Comparison of ENCODE assay signal across 28 cellular contexts in genomic region chr15:82742134-82742533, GRCh38. TPM values are rescaled to one million over a fixed set of nuclear protein-coding genes. Genes with fewer than 3 reads are reported as not detected.
DNase-seq lines count a peak whose midpoint lies in the region; ATAC-seq, FAIRE-seq and TF ChIP-seq lines count a peak whose summit lies in the region.
"Had no signal": no experiment of that assay in that cellular context is flagged by ENCODE, and none has a peak within 500 bp of the region (broad histone marks: within the 10 kb centered on the region; RNA-seq: fewer than 3 reads in every experiment).

No MANE protein-coding gene starts in this region.

- 77 to 84% methylated on average over 2 of the region's 3 CpGs for WGBS in mesodermal cell (ENCODE audit: insufficient coverage in 2 of 2), 2 experiments

- TF ChIP-seq POLR2A in GM12891 (IDR thresholded peaks at IDR 0.05; ENCODE audit: low read depth, low read length) = no peak

- CTCF ChIA-PET in activated CD8-positive, alpha-beta T cell treated with anti-CD3 and anti-CD28 coated beads for 36 hours (lab: Charles Lee) = interaction anchor here (1.3 to 1.6 kb wide), 3 partner anchors 8 to 30 kb away, joined by 3 to 4 read pairs (median 3); no protein-coding TSS in a partner anchor

- peaks cover 5% of the 10 kb centered on the region for H3K36me3 Mint-ChIP-seq in activated CD8-positive, alpha-beta T cell treated with anti-CD3 and anti-CD28 coated beads for 36 hours (ENCODE audit: low read depth)

- no peak overlapping the region for H3K4me3 Mint-ChIP-seq in activated CD8-positive, alpha-beta T cell treated with anti-CD3 and anti-CD28 coated beads for 36 hours
- H3K4me3 Mint-ChIP-seq: activated naive CD8-positive, alpha-beta T cell; activated T-helper 17 cell treated with anti-CD3 and anti-CD28 coated beads, Interleukin-2, amount 50 U/mL, for 72 hours; CD8-positive, alpha-beta T cell; memory B cell; naive B cell had no signal

- H3K9me3 Mint-ChIP-seq in activated CD8-positive, alpha-beta T cell treated with anti-CD3 and anti-CD28 coated beads for 36 hours = no peaks in the 10 kb centered on the region
- H3K9me3 Mint-ChIP-seq: activated T-helper 17 cell treated with anti-CD3 and anti-CD28 coated beads, Interleukin-2, amount 50 U/mL, for 72 hours; CD8-positive, alpha-beta T cell; memory B cell; naive B cell had no signal

- H3K4me3 ChIP-seq in SK-N-MC (no peak overlapping the region), mesodermal cell (ENCODE audit: extremely low read depth, insufficient read depth, low read length, poor library complexity, severe bottlenecking) (no peak overlapping the region)
- H3K4me3 ChIP-seq: ascending aorta, upper lobe of left lung had no signal

- H3K9me3 ChIP-seq in SK-N-MC (ENCODE audit: low read depth, low read length) (no peaks in the 10 kb centered on the region), mesodermal cell (ENCODE audit: control insufficient read depth, low read length) (no peaks in the 10 kb centered on the region)
- H3K9me3 ChIP-seq: ascending aorta, upper lobe of left lung had no signal

- H3K4me1 ChIP-seq in mesodermal cell (ENCODE audit: control insufficient read depth, insufficient read depth, low read length, poor library complexity, severe bottlenecking) = peaks cover 12% of the 10 kb centered on the region
- H3K4me1 ChIP-seq: ascending aorta, upper lobe of left lung had no signal

- H3K9ac ChIP-seq in SK-N-MC (ENCODE audit: insufficient read length) = peak overlapping the region; percentile 20

- no peak for FAIRE-seq in GM12891 (lab: Jason Lieb, UNC)
- FAIRE-seq: A204.1, H1, HTR-8/SVneo had no signal

- POLR2A ChIA-PET in activated CD8-positive, alpha-beta T cell treated with anti-CD3 and anti-CD28 coated beads for 36 hours (lab: Charles Lee) = interaction anchor here (1.2 kb wide), 1 partner anchor 16 kb away, joined by 3 read pairs; no protein-coding TSS in a partner anchor

- 0 out of 2 replicates have a peak overlapping the region, but pooled peaks have one; percentile 4 for H3K27ac ChIP-seq in SK-N-MC
- peak overlapping the region; percentile 93 for H3K27ac ChIP-seq in epithelial cell of prostate
- H3K27ac ChIP-seq in mesodermal cell (ENCODE audit: low read depth, low read length, severe bottlenecking) = peak overlapping the region; percentile 5
- H3K27ac ChIP-seq: ascending aorta, upper lobe of left lung, VCaP had no signal

- intact Hi-C loops in activated CD8-positive, alpha-beta T cell treated with anti-CD3 and anti-CD28 coated beads for 36 hours (cut with micrococcal nuclease) = no loop called here

- H3K36me3 ChIP-seq in SK-N-MC (ENCODE audit: insufficient read depth, low read length) (no peaks in the 10 kb centered on the region), mesodermal cell (ENCODE audit: control insufficient read depth, insufficient read depth, low read length) (no peaks in the 10 kb centered on the region)
- H3K36me3 ChIP-seq: upper lobe of left lung had no signal

- no peak overlapping the region for H3K27ac Mint-ChIP-seq in activated CD8-positive, alpha-beta T cell treated with anti-CD3 and anti-CD28 coated beads for 36 hours
- H3K27ac Mint-ChIP-seq: activated naive CD8-positive, alpha-beta T cell; activated T-helper 17 cell treated with anti-CD3 and anti-CD28 coated beads, Interleukin-2, amount 50 U/mL, for 72 hours; CD8-positive, alpha-beta T cell; memory B cell; naive B cell had no signal

- H3K27me3 Mint-ChIP-seq in activated CD8-positive, alpha-beta T cell treated with anti-CD3 and anti-CD28 coated beads for 36 hours = no peaks in the 10 kb centered on the region
- H3K27me3 Mint-ChIP-seq: activated naive CD8-positive, alpha-beta T cell; activated T-helper 17 cell treated with anti-CD3 and anti-CD28 coated beads, Interleukin-2, amount 50 U/mL, for 72 hours; memory B cell; naive B cell had no signal

- no peak for TF ChIP-seq CTCF in activated CD8-positive, alpha-beta T cell treated with anti-CD3 and anti-CD28 coated beads for 36 hours (IDR thresholded peaks at IDR 0.05)

- no peaks in the 10 kb centered on the region for H3K4me1 Mint-ChIP-seq in activated CD8-positive, alpha-beta T cell treated with anti-CD3 and anti-CD28 coated beads for 36 hours (ENCODE audit: low read depth)
- H3K4me1 Mint-ChIP-seq: activated T-helper 17 cell treated with anti-CD3 and anti-CD28 coated beads, Interleukin-2, amount 50 U/mL, for 72 hours; memory B cell had no signal

- ATAC-seq in activated CD8-positive, alpha-beta T cell treated with anti-CD3 and anti-CD28 coated beads for 36 hours = no peak
- ATAC-seq: activated T-helper 17 cell treated with anti-CD3 and anti-CD28 coated beads, Interleukin-2, amount 50 U/mL, for 72 hours; CD8-positive, alpha-beta T cell had no signal

- peak; percentile 9 for DNase-seq in ELF-1 (ENCODE audit: low read depth, low spot score)
- DNase-seq in SK-N-MC (ENCODE audit: low read depth, low spot score) = no peak
- DNase-seq in epithelial cell of prostate (ENCODE audit: low read depth, low spot score) = peak; percentile 40
- DNase-seq in activated CD8-positive, alpha-beta memory T cell treated with anti-CD3 and anti-CD28 coated beads, Interleukin-2, amount 50 U/mL, for 4 hours = no peak
- no peak for DNase-seq in NCI-H2196 (lab: John Stamatoyannopoulos, UW; ENCODE audit: unreplicated experiment)
- no peak for DNase-seq in GM12891 (ENCODE audit: insufficient read length, low spot score)
- no peak for DNase-seq in activated CD8-positive, alpha-beta T cell treated with anti-CD3 and anti-CD28 coated beads for 36 hours
- DNase-seq: activated CD8-positive, alpha-beta memory T cell treated with anti-CD3 and anti-CD28 coated beads, Interleukin-2, amount 50 U/mL, for 48 hours; CD8-positive, alpha-beta T cell; cerebellar nuclear complex; erythroblast; GF-D8; naive B cell; NCI-H187; NCI-H2227 treated with DMSO at 0.1 percent for 48 hours; NCI-H748 treated with DMSO at 0.1 percent for 48 hours; nucleus accumbens; upper lobe of left lung had no signal

TF ChIP-seq in GM12891, 5 proteins besides CTCF, POLR2A, EP300 and RAD21:
- TF ChIP-seq PAX5 (IDR thresholded peaks at IDR 0.05; ENCODE audit: insufficient read depth, low read length, severe bottlenecking) (no peak), SPI1 (IDR thresholded peaks at IDR 0.05; ENCODE audit: low read depth, low read length) (no peak), TAF1 (IDR thresholded peaks at IDR 0.05; ENCODE audit: low read depth, low read length) (no peak), POU2F2 (IDR thresholded peaks at IDR 0.05; ENCODE audit: low read depth, low read length) (no peak), POLR2AphosphoS5 (IDR thresholded peaks at IDR 0.05; ENCODE audit: low read depth, low read length) (no peak)

RNA-seq across cellular contexts. Expression of gene AP3B2, which starts 32.5 kb away (rescaled TPM):
- 1.3 TPM for polyA plus RNA-seq in mesodermal cell (2013, experiment 1 of 2)
- 1.6 TPM for polyA plus RNA-seq in mesodermal cell (2013, experiment 2 of 2)
- 0.24 TPM for polyA plus RNA-seq in GM12891 (2012; ENCODE audit: low read depth, missing spikeins)
- total RNA-seq in activated CD8-positive, alpha-beta T cell treated with anti-CD3 and anti-CD28 coated beads for 36 hours = under 1 TPM; 0.16 to 0.18 TPM
- total RNA-seq: ascending aorta, pulmonary artery endothelial cell had no signal

Comparison
In these comparisons a context has a peak if more than half of its experiments do, and no peak if none do; other contexts are left out.
1. DNase-seq: peak in ELF-1 (single experiment) and epithelial cell of prostate (single experiment); none in SK-N-MC (single experiment), activated CD8-positive, alpha-beta memory T cell treated with anti-CD3 and anti-CD28 coated beads, Interleukin-2, amount 50 U/mL, for 4 hours (single experiment), NCI-H2196 (single experiment), GM12891 (single experiment) and activated CD8-positive, alpha-beta T cell treated with anti-CD3 and anti-CD28 coated beads for 36 hours (single experiment).
2. H3K27ac ChIP-seq: peak in every context shown above with its lines; median percentile 93 in epithelial cell of prostate; 5 in mesodermal cell; 4 in SK-N-MC.